In the genomic region with DNA sequence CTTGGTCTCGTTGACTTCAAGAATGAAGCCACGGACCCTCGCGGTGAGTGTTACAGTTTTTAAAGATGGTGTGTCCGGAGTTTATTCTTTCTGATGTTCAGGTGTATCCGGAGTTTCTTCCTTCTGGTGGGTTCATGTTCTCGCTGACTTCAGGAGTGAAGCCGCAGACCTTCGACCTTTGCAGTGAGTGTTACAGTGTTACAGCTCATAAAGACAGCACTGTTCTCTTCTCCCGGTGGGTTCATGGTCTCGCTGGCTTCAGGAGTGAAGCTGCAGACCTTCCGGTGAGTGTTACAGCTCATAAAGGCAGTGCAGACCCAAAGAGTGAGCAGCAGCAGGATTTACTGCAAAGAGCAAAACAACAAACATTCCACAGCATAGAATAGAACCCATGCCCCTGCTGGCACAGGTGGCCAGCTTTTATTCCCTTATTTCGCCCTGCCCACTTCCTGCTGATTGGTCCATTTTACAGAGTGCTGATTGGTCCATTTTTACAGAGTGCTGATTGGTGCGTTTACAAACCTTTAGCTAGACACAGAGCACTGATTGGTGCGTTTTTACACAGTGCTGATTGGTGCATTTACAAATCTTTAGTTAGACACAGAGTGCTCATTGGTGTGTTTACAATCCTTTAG, we compare ENCODE assay signal across 7 cellular contexts. TPM values are rescaled to one million over a fixed set of nuclear protein-coding genes. Genes with fewer than 3 reads are reported as not detected.
DNase-seq lines count a peak whose midpoint lies in the region; ATAC-seq, FAIRE-seq and TF ChIP-seq lines count a peak whose summit lies in the region.
"Not testable (repeated sequence)": the region's sequence is repeated elsewhere in the genome, so short reads cannot be mapped to it uniquely, and the experiment has no call there.

No MANE protein-coding gene starts in this region.

- H3K4me3 Mint-ChIP-seq in WTC11, result not testable (repeated sequence)
- H3K4me3 Mint-ChIP-seq in neural crest cell, result peak overlapping the region; percentile 19

- H3K9me3 ChIP-seq in A549; K562 (replicated peaks; ENCODE audit: control insufficient read depth, insufficient read depth, low read depth, low read length); H1 (ENCODE audit: insufficient read depth in 2 of 2, low read depth in 1 of 2, low read length in 1 of 2); testis: not testable (repeated sequence)

- not testable (repeated sequence) for H2BK20ac ChIP-seq in H1 (ENCODE audit: low read length)

- H3K4me1 ChIP-seq in A549; K562 (replicated peaks in 1 of 2; ENCODE audit: control insufficient read depth in 2 of 2, insufficient read depth in 2 of 2, low read length in 2 of 2); H1 (replicated peaks in 1 of 4; ENCODE audit: control insufficient read depth in 3 of 4, insufficient read depth in 4 of 4, low read length in 3 of 4); testis: not testable (repeated sequence)

- POLR2A ChIA-PET in A549 (lab: Yijun Ruan, JAX); WTC11 (lab: Charles Lee): not testable (repeated sequence)
- POLR2A ChIA-PET in K562 (lab: Yijun Ruan, JAX), result interaction anchor here (0.9 to 1.1 kb wide), 2 partner anchors 8 to 139 kb away, joined by 3 read pairs; no protein-coding TSS in a partner anchor
- POLR2A ChIA-PET in H1 (lab: Charles Lee; ENCODE audit: partially characterized antibody), result interaction anchor here (0.7 to 10.6 kb wide), 4 partner anchors 8 to 88 kb away, joined by 3 to 128 read pairs (median 4); a partner anchor contains a TSS

- ATAC-seq in A549, result peak in 1 of 2 experiments; percentile 21; a peak in 2 of 6 replicates
- not testable (repeated sequence) for ATAC-seq in WTC11, K562

- not testable (repeated sequence) for TF ChIP-seq POLR2A in A549 (IDR thresholded peaks at IDR 0.05; ENCODE audit: low read length); K562 (conservative IDR thresholded peaks at IDR 0.05); H1 (IDR thresholded peaks at IDR 0.05; ENCODE audit: control extremely low read depth in 1 of 2, low read depth in 2 of 2, low read length in 2 of 2); testis (IDR thresholded peaks at IDR 0.05)

- not testable (repeated sequence) for H3K9ac ChIP-seq in K562 (ENCODE audit: insufficient read depth in 1 of 2, low read depth in 2 of 2, low read length in 2 of 2); H1 (replicated peaks in 1 of 4; ENCODE audit: extremely low read depth in 1 of 4, low read depth in 3 of 4, low read length in 3 of 4)

- not testable (repeated sequence) for H3K4me2 ChIP-seq in A549; K562 (ENCODE audit: insufficient read depth, low read length); H1 (ENCODE audit: insufficient read depth in 1 of 2, low read depth in 2 of 2, low read length in 2 of 2)

- not testable (repeated sequence) for H3K18ac ChIP-seq in H1 (ENCODE audit: extremely low read depth, low read length)

- not testable (repeated sequence) for H2BK120ac ChIP-seq in H1 (replicated peaks; ENCODE audit: low read depth, low read length)

- not testable (repeated sequence) for H3K14ac ChIP-seq in H1 (ENCODE audit: insufficient read length)

- H4K20me1 ChIP-seq in K562 (replicated peaks; ENCODE audit: control insufficient read depth, insufficient read depth, low read length); H1 (replicated peaks in 1 of 2; ENCODE audit: control insufficient read depth in 1 of 2, insufficient read depth in 2 of 2, low read length in 2 of 2): not testable (repeated sequence)

- not testable (repeated sequence) for H3K9me1 ChIP-seq in K562 (ENCODE audit: control insufficient read depth, insufficient read depth, low read length)

- not testable (repeated sequence) for FAIRE-seq in A549 (lab: Jason Lieb, UNC); K562 (lab: Jason Lieb, UNC); H1 (lab: Jason Lieb, UNC)
- FAIRE-seq in HTR-8/SVneo (lab: Jason Lieb, UNC), result peak; percentile 36

- H3K23me2 ChIP-seq in H1 (ENCODE audit: low read depth, low read length), result not testable (repeated sequence)

- not testable (repeated sequence) for H2AFZ ChIP-seq in K562 (ENCODE audit: low read depth, low read length); H1 (ENCODE audit: low read length)

- not testable (repeated sequence) for H3K23ac ChIP-seq in H1 (ENCODE audit: insufficient read length)

- not testable (repeated sequence) for H3K27me3 Mint-ChIP-seq in WTC11 (ENCODE audit: low read depth); neural crest cell (ENCODE audit: low read depth)

- not testable (repeated sequence) for H2BK15ac ChIP-seq in H1 (ENCODE audit: low read length)

- not testable (repeated sequence) for H3K4ac ChIP-seq in H1 (replicated peaks; ENCODE audit: insufficient read length, low read depth, low read length)

- not testable (repeated sequence) for H4K5ac ChIP-seq in H1 (ENCODE audit: insufficient read length, low read depth, low read length)

- not testable (repeated sequence) for H3K27ac Mint-ChIP-seq in WTC11; neural crest cell (ENCODE audit: unreplicated experiment)

- not testable (repeated sequence) for H3K56ac ChIP-seq in H1 (replicated peaks; ENCODE audit: insufficient read length, low read depth, low read length)

- WGBS in A549 (ENCODE audit: missing lambda C conversion rate), result 82% methylated on average over 15 of the region's 15 CpGs
- WGBS in K562 (ENCODE audit: insufficient coverage, low coverage, missing lambda C conversion rate), result 75% methylated on average over 15 of the region's 15 CpGs
- WGBS in H1 (ENCODE audit: extremely low coverage in 1 of 2, insufficient coverage in 1 of 2, insufficient read length in 1 of 2, insufficient replicate concordance in 2 of 2, low coverage in 1 of 2, low lambda C conversion rate in 2 of 2, missing lambda C conversion rate in 1 of 2), 2 experiments, result 89% methylated on average over 15 of the region's 15 CpGs; no CpG with 5 or more reads in 1 of the 2 experiments
- WGBS in testis, 2 donors, result 57 to 76% methylated on average over 14 to 15 of the region's 15 CpGs

- not testable (repeated sequence) for H2AK5ac ChIP-seq in H1 (ENCODE audit: low read depth, low read length)

- H4K91ac ChIP-seq in H1 (replicated peaks; ENCODE audit: insufficient read length, low read length), result not testable (repeated sequence)

- H3K36me3 ChIP-seq in K562 (ENCODE audit: control insufficient read depth, insufficient read depth, low read length) (peaks cover 18% of the 10 kb centered on the region; the same call in 2 of the 3 replicates), H1 (ENCODE audit: control insufficient read depth in 2 of 4, insufficient read depth in 4 of 4, low read length in 3 of 4) (peaks cover 0 to 18% (median 8%) of the 10 kb centered on the region in 4 experiments; a peak in 5 of 8 replicates)
- H3K36me3 ChIP-seq in testis (ENCODE audit: low read depth, missing control alignments), result not testable (repeated sequence)

- not testable (repeated sequence) for H2BK5ac ChIP-seq in H1 (ENCODE audit: low read depth, low read length)

- intact Hi-C loops in K562 (cut with micrococcal nuclease); testis (cut with DNase I; ENCODE audit: low total_unique reads): not testable (repeated sequence)

- TF ChIP-seq EP300 in A549 (IDR thresholded peaks at IDR 0.05); K562 (IDR thresholded peaks at IDR 0.05; ENCODE audit: low read length); H1 (IDR thresholded peaks at IDR 0.05; ENCODE audit: borderline replicate concordance in 1 of 2, low read depth in 2 of 2, low read length in 2 of 2): not testable (repeated sequence)

- not testable (repeated sequence) for TF ChIP-seq RAD21 in A549 (conservative IDR thresholded peaks at IDR 0.05 in 1 of 2, IDR thresholded peaks at IDR 0.05 in 1 of 2); K562 (CRISPR knock-in tag; conservative IDR thresholded peaks at IDR 0.05 in 1 of 2, IDR thresholded peaks at IDR 0.05 in 1 of 2); H1 (IDR thresholded peaks at IDR 0.05 in 1 of 2, conservative IDR thresholded peaks at IDR 0.05 in 1 of 2; ENCODE audit: low read depth in 2 of 2, low read length in 2 of 2)

- not testable (repeated sequence) for H3K79me2 ChIP-seq in K562 (ENCODE audit: control insufficient read depth, insufficient read depth, low read length); H1 (ENCODE audit: control insufficient read depth in 1 of 2, insufficient read depth in 2 of 2, low read length in 2 of 2)

- DNase-seq in A549 (ENCODE audit: low read depth in 1 of 2, low spot score in 1 of 2); HTR-8/SVneo (ENCODE audit: insufficient read length, low spot score); WTC11 (ENCODE audit: low spot score); K562 (ENCODE audit: extremely low read depth in 1 of 4, low spot score in 3 of 4); H1 (ENCODE audit: low read depth in 1 of 2, low spot score in 2 of 2); neural crest cell (ENCODE audit: low read depth, low spot score): not testable (repeated sequence)
- DNase-seq in testis, result peak; percentile 63

- not testable (repeated sequence) for H2BK12ac ChIP-seq in H1 (ENCODE audit: low read depth, low read length)

- not testable (repeated sequence) for H3K27me3 ChIP-seq in K562 (ENCODE audit: control insufficient read depth in 2 of 2, insufficient read depth in 2 of 2, low read length in 2 of 2); H1 (replicated peaks in 1 of 4; ENCODE audit: control insufficient read depth in 3 of 4, extremely low read depth in 1 of 4, insufficient read depth in 3 of 4, low read length in 3 of 4); testis

- H3K4me3 ChIP-seq in A549; K562; H1 (ENCODE audit: extremely low read depth in 1 of 4, insufficient read depth in 2 of 4, low read depth in 3 of 4, low read length in 4 of 4): not testable (repeated sequence)
- H3K4me3 ChIP-seq in testis, result peak overlapping the region in 1 of 2 donors; percentile 21

- not testable (repeated sequence) for TF ChIP-seq CTCF in A549 (IDR thresholded peaks at IDR 0.05); WTC11 (IDR thresholded peaks at IDR 0.05); K562 (IDR thresholded peaks at IDR 0.05 in 2 of 3, conservative IDR thresholded peaks at IDR 0.05 in 1 of 3; ENCODE audit: insufficient read depth in 2 of 3, low read depth in 1 of 3, low read length in 3 of 3); H1 (IDR thresholded peaks at IDR 0.05; ENCODE audit: control extremely low read depth in 1 of 3, insufficient read depth in 1 of 3, low read depth in 1 of 3, low read length in 3 of 3); neural crest cell (conservative IDR thresholded peaks at IDR 0.05); testis (IDR thresholded peaks at IDR 0.05)

- not testable (repeated sequence) for H4K8ac ChIP-seq in H1 (ENCODE audit: extremely low read depth, insufficient read depth, low read length)

- not testable (repeated sequence) for H3K9me3 Mint-ChIP-seq in WTC11, neural crest cell

- H3K4me1 Mint-ChIP-seq in WTC11, neural crest cell: not testable (repeated sequence)

- H3K27ac ChIP-seq in A549; K562 (ENCODE audit: extremely low read depth, low read depth, low read length); H1 (ENCODE audit: low read depth, low read length); testis: not testable (repeated sequence)

- BruUV-seq in K562 (replicated peaks; lab: Mats Ljungman, UMichigan), result not testable (repeated sequence)

- CTCF ChIA-PET in A549 (lab: Yijun Ruan, JAX); K562 (lab: Yijun Ruan, JAX; ENCODE audit: low intra/inter-chr PET ratio): not testable (repeated sequence)
- CTCF ChIA-PET in WTC11 (lab: Charles Lee), result interaction anchor here (2.6 kb wide), 1 partner anchor 88 kb away, joined by 6 read pairs; a partner anchor contains a TSS
- CTCF ChIA-PET in H1 (lab: Charles Lee; ENCODE audit: partially characterized antibody), result interaction anchor here (1.4 kb wide), 1 partner anchor 88 kb away, joined by 6 read pairs; a partner anchor contains a TSS

- in situ Hi-C loops in K562 (cut with MboI), result not testable (repeated sequence)

- H3K36me3 Mint-ChIP-seq in WTC11, result peaks cover 16% of the 10 kb centered on the region
- H3K36me3 Mint-ChIP-seq in neural crest cell (ENCODE audit: low read depth), result not testable (repeated sequence)

- H3K79me1 ChIP-seq in H1 (ENCODE audit: low read depth, low read length), result not testable (repeated sequence)

RNA-seq across cellular contexts. Expression of a gene that starts 7.6 kb away (rescaled TPM):
- polyA plus RNA-seq in A549 (2011; rRNA removed), result 19.0 and 35.2 TPM in 2 replicates
- 15.8 and 16.0 TPM in 2 replicates for polyA plus RNA-seq in A549 (2012; cell fraction: cytosol; rRNA removed)
- 5.2 and 13.0 TPM in 2 replicates for polyA plus RNA-seq in A549 (2012; cell fraction: nucleus; rRNA removed)
- 26.7 to 33.1 TPM (median 26.7 TPM) in 3 replicates for polyA plus RNA-seq in A549 (2017; fragmentation: RNase III; extraction: RNeasy Plus Mini Kit Qiagen cat#74134 plus additional on column Dnase treatment)
- 3.6 and 5.5 TPM in 2 replicates for polyA minus RNA-seq in A549 (2011; rRNA and poly(A)+ RNA removed)
- total RNA-seq in WTC11 (2021), result 79.0 to 87.4 TPM (median 86.4 TPM) in 3 replicates
- 15.7 and 27.1 TPM in 2 replicates for total RNA-seq in K562 (2011; cell fraction: chromatin; rRNA removed; ENCODE audit: low replicate concordance)
- 11.6 and 13.7 TPM in 2 replicates for total RNA-seq in K562 (2011; cell fraction: nucleolus; rRNA removed)
- 19.9 and 24.4 TPM in 2 replicates for total RNA-seq in K562 (2011; cell fraction: nucleoplasm; rRNA removed)
- total RNA-seq in K562 (2014; rRNA removed), result 77.2 and 111 TPM in 2 replicates
- 95.5 and 120 TPM in 2 replicates for total RNA-seq in K562 (2014; rRNA removed; fragmentation: Illumina TruSeq; extraction: Trizol)
- 66.9 and 71.6 TPM in 2 replicates for total RNA-seq in K562 (2015; rRNA removed; fragmentation: Illumina TruSeq; extraction: Trizol)
- total RNA-seq in K562 (2021), result 72.1 and 73.0 TPM in 2 replicates
- polyA plus RNA-seq in K562 (2011; rRNA removed), result 61.6 and 75.3 TPM in 2 replicates
- polyA plus RNA-seq in K562 (2011; cell fraction: cytosol; rRNA removed), result 34.2 and 69.1 TPM in 2 replicates
- polyA plus RNA-seq in K562 (2011; cell fraction: nucleus; rRNA removed), result 8.4 and 11.6 TPM in 2 replicates
- 49.7 and 114 TPM in 2 replicates for polyA plus RNA-seq in K562 (2012)
- 68.0 and 74.9 TPM in 2 replicates for polyA plus RNA-seq in K562 (2014; fragmentation: Illumina TruSeq; extraction: Trizol)
- 10 to 100 TPM; 10.5 to 18.2 TPM for polyA plus RNA-seq in K562 (2014; fragmentation: Nextera tagmentation; extraction: Ambion mirVana)
- 103 and 124 TPM in 2 replicates for polyA plus RNA-seq in K562 (2014; rRNA removed)
- 16.9 and 25.9 TPM in 2 replicates for polyA minus RNA-seq in K562 (2011; rRNA and poly(A)+ RNA removed)
- 20.0 and 26.2 TPM in 2 replicates for polyA minus RNA-seq in K562 (2011; cell fraction: cytosol; rRNA and poly(A)+ RNA removed)
- 8.3 and 16.7 TPM in 2 replicates for polyA minus RNA-seq in K562 (2011; cell fraction: nucleus; rRNA and poly(A)+ RNA removed)
- total RNA-seq in H1 (2021; fragmentation: NEBNext Ultra II Directional; extraction: Animal tissue kit (Norgen Biotek cat#: 25700)), result 75.7 and 82.8 TPM in 2 replicates
- 69.0 and 72.2 TPM in 2 replicates for polyA plus RNA-seq in H1 (2011; rRNA removed)
- polyA plus RNA-seq in H1 (2011; cell fraction: cytosol; rRNA removed), result 69.9 TPM
- 25.3 TPM for polyA plus RNA-seq in H1 (2011; cell fraction: nucleus; rRNA removed)
- polyA plus RNA-seq in H1 (2012, experiment 1 of 2), result 45.3 to 56.4 TPM (median 52.1 TPM) in 4 replicates
- 73.3 TPM for polyA plus RNA-seq in H1 (2012, experiment 2 of 2)
- polyA plus RNA-seq in H1 (2013, experiment 1 of 2), result 65.3 TPM
- 64.6 TPM for polyA plus RNA-seq in H1 (2013, experiment 2 of 2)
- 5.4 and 6.4 TPM in 2 replicates for polyA minus RNA-seq in H1 (2011; rRNA and poly(A)+ RNA removed)
- 22.3 TPM for polyA minus RNA-seq in H1 (2011; cell fraction: cytosol; rRNA and poly(A)+ RNA removed)
- polyA minus RNA-seq in H1 (2011; cell fraction: nucleus; rRNA and poly(A)+ RNA removed), result 25.9 TPM
- total RNA-seq in neural crest cell, result 56.1 and 59.8 TPM in 2 replicates
- 10 to 100 TPM; 26.9 to 38.0 TPM for total RNA-seq in testis
- polyA plus RNA-seq in testis (ENCODE audit: insufficient read depth, low read depth, low replicate concordance), result 38.9 TPM

RNA-seq across cellular contexts. Expression of a gene that starts 14.8 kb away (rescaled TPM):
- polyA plus RNA-seq in A549 (2011; rRNA removed) (196 and 236 TPM in 2 replicates), A549 (2017; fragmentation: RNase III; extraction: RNeasy Plus Mini Kit Qiagen cat#74134 plus additional on column Dnase treatment) (300 to 327 TPM (median 311 TPM) in 3 replicates), K562 (2011; rRNA removed) (306 and 361 TPM in 2 replicates), K562 (2014; fragmentation: Illumina TruSeq; extraction: Trizol) (277 and 295 TPM in 2 replicates), K562 (2014; fragmentation: Nextera tagmentation; extraction: Ambion mirVana) (100 to 1,000 TPM; 469 to 679 TPM), K562 (2014; rRNA removed) (231 and 236 TPM in 2 replicates), H1 (2011; rRNA removed) (71.5 and 122 TPM in 2 replicates), testis (ENCODE audit: insufficient read depth, low read depth, low replicate concordance) (75.9 TPM)
- polyA plus RNA-seq in A549 (2012; cell fraction: cytosol; rRNA removed), result 159 and 167 TPM in 2 replicates
- polyA plus RNA-seq in A549 (2012; cell fraction: nucleus; rRNA removed), result 113 and 130 TPM in 2 replicates
- polyA minus RNA-seq in A549 (2011; rRNA and poly(A)+ RNA removed), result 55.1 and 71.4 TPM in 2 replicates
- total RNA-seq in WTC11 (2021) (277 to 312 TPM (median 282 TPM) in 3 replicates), K562 (2014; rRNA removed) (165 and 208 TPM in 2 replicates), K562 (2014; rRNA removed; fragmentation: Illumina TruSeq; extraction: Trizol) (271 and 288 TPM in 2 replicates), K562 (2015; rRNA removed; fragmentation: Illumina TruSeq; extraction: Trizol) (267 and 270 TPM in 2 replicates), K562 (2021) (256 and 260 TPM in 2 replicates), neural crest cell (252 and 262 TPM in 2 replicates), testis (10 to 100 TPM; 35.2 to 41.8 TPM)
- 73.7 and 121 TPM in 2 replicates for total RNA-seq in K562 (2011; cell fraction: chromatin; rRNA removed; ENCODE audit: low replicate concordance)
- 60.7 and 76.7 TPM in 2 replicates for total RNA-seq in K562 (2011; cell fraction: nucleolus; rRNA removed)
- 83.0 and 89.8 TPM in 2 replicates for total RNA-seq in K562 (2011; cell fraction: nucleoplasm; rRNA removed)
- polyA plus RNA-seq in K562 (2011; cell fraction: cytosol; rRNA removed), result 87.6 and 130 TPM in 2 replicates
- 127 and 167 TPM in 2 replicates for polyA plus RNA-seq in K562 (2011; cell fraction: nucleus; rRNA removed)
- polyA plus RNA-seq in K562 (2012), result 165 and 326 TPM in 2 replicates
- 176 and 227 TPM in 2 replicates for polyA minus RNA-seq in K562 (2011; rRNA and poly(A)+ RNA removed)
- 95.8 and 118 TPM in 2 replicates for polyA minus RNA-seq in K562 (2011; cell fraction: cytosol; rRNA and poly(A)+ RNA removed)
- polyA minus RNA-seq in K562 (2011; cell fraction: nucleus; rRNA and poly(A)+ RNA removed), result 32.0 and 58.3 TPM in 2 replicates
- total RNA-seq in H1 (2021; fragmentation: NEBNext Ultra II Directional; extraction: Animal tissue kit (Norgen Biotek cat#: 25700)), result 338 and 342 TPM in 2 replicates
- 183 TPM for polyA plus RNA-seq in H1 (2011; cell fraction: cytosol; rRNA removed)
- 84.8 TPM for polyA plus RNA-seq in H1 (2011; cell fraction: nucleus; rRNA removed)
- 277 to 373 TPM (median 302 TPM) in 4 replicates for polyA plus RNA-seq in H1 (2012, experiment 1 of 2)
- polyA plus RNA-seq in H1 (2012, experiment 2 of 2), result 104 TPM
- 210 TPM for polyA plus RNA-seq in H1 (2013, experiment 1 of 2)
- 201 TPM for polyA plus RNA-seq in H1 (2013, experiment 2 of 2)
- 95.7 and 97.5 TPM in 2 replicates for polyA minus RNA-seq in H1 (2011; rRNA and poly(A)+ RNA removed)
- 70.8 TPM for polyA minus RNA-seq in H1 (2011; cell fraction: cytosol; rRNA and poly(A)+ RNA removed)
- 71.0 TPM for polyA minus RNA-seq in H1 (2011; cell fraction: nucleus; rRNA and poly(A)+ RNA removed)

RNA-seq across cellular contexts. Expression of a gene that starts 52.9 kb away (rescaled TPM):
- polyA plus RNA-seq in A549 (2011; rRNA removed) (115 and 118 TPM in 2 replicates), A549 (2017; fragmentation: RNase III; extraction: RNeasy Plus Mini Kit Qiagen cat#74134 plus additional on column Dnase treatment) (62.7 to 66.4 TPM (median 63.6 TPM) in 3 replicates), K562 (2011; rRNA removed) (55.5 and 68.3 TPM in 2 replicates), K562 (2014; fragmentation: Illumina TruSeq; extraction: Trizol) (61.1 and 63.6 TPM in 2 replicates), K562 (2014; fragmentation: Nextera tagmentation; extraction: Ambion mirVana) (100 to 1,000 TPM; 143 TPM), K562 (2014; rRNA removed) (58.3 and 70.8 TPM in 2 replicates), H1 (2011; rRNA removed) (19.5 and 39.9 TPM in 2 replicates), testis (ENCODE audit: insufficient read depth, low read depth, low replicate concordance) (86.0 TPM)
- 22.7 and 23.7 TPM in 2 replicates for polyA plus RNA-seq in A549 (2012; cell fraction: cytosol; rRNA removed)
- polyA plus RNA-seq in A549 (2012; cell fraction: nucleus; rRNA removed), result 7.8 and 13.5 TPM in 2 replicates
- polyA minus RNA-seq in A549 (2011; rRNA and poly(A)+ RNA removed), result 26.1 and 77.0 TPM in 2 replicates
- total RNA-seq in WTC11 (2021) (50.4 to 62.7 TPM (median 51.7 TPM) in 3 replicates), K562 (2014; rRNA removed) (44.0 and 55.9 TPM in 2 replicates), K562 (2014; rRNA removed; fragmentation: Illumina TruSeq; extraction: Trizol) (68.8 and 75.3 TPM in 2 replicates), K562 (2015; rRNA removed; fragmentation: Illumina TruSeq; extraction: Trizol) (64.8 and 65.3 TPM in 2 replicates), K562 (2021) (41.2 and 41.7 TPM in 2 replicates), neural crest cell (29.4 and 32.4 TPM in 2 replicates), testis (10 to 100 TPM; 31.7 to 35.1 TPM)
- total RNA-seq in K562 (2011; cell fraction: chromatin; rRNA removed; ENCODE audit: low replicate concordance), result 174 and 234 TPM in 2 replicates
- total RNA-seq in K562 (2011; cell fraction: nucleolus; rRNA removed), result 274 and 307 TPM in 2 replicates
- total RNA-seq in K562 (2011; cell fraction: nucleoplasm; rRNA removed), result 170 and 191 TPM in 2 replicates
- 16.5 and 37.0 TPM in 2 replicates for polyA plus RNA-seq in K562 (2011; cell fraction: cytosol; rRNA removed)
- polyA plus RNA-seq in K562 (2011; cell fraction: nucleus; rRNA removed), result 76.0 and 84.4 TPM in 2 replicates
- polyA plus RNA-seq in K562 (2012), result 40.3 and 77.9 TPM in 2 replicates
- 53.8 and 54.2 TPM in 2 replicates for polyA minus RNA-seq in K562 (2011; rRNA and poly(A)+ RNA removed)
- polyA minus RNA-seq in K562 (2011; cell fraction: cytosol; rRNA and poly(A)+ RNA removed), result 36.6 and 57.6 TPM in 2 replicates
- 106 and 133 TPM in 2 replicates for polyA minus RNA-seq in K562 (2011; cell fraction: nucleus; rRNA and poly(A)+ RNA removed)
- total RNA-seq in H1 (2021; fragmentation: NEBNext Ultra II Directional; extraction: Animal tissue kit (Norgen Biotek cat#: 25700)), result 52.1 and 63.4 TPM in 2 replicates
- polyA plus RNA-seq in H1 (2011; cell fraction: cytosol; rRNA removed), result 44.8 TPM
- polyA plus RNA-seq in H1 (2011; cell fraction: nucleus; rRNA removed), result 15.9 TPM
- polyA plus RNA-seq in H1 (2012, experiment 1 of 2), result 49.4 to 88.0 TPM (median 55.9 TPM) in 4 replicates
- 11.4 TPM for polyA plus RNA-seq in H1 (2012, experiment 2 of 2)
- polyA plus RNA-seq in H1 (2013, experiment 1 of 2), result 61.3 TPM
- polyA plus RNA-seq in H1 (2013, experiment 2 of 2), result 60.5 TPM
- 24.2 and 35.2 TPM in 2 replicates for polyA minus RNA-seq in H1 (2011; rRNA and poly(A)+ RNA removed)
- 86.9 TPM for polyA minus RNA-seq in H1 (2011; cell fraction: cytosol; rRNA and poly(A)+ RNA removed)
- 53.5 TPM for polyA minus RNA-seq in H1 (2011; cell fraction: nucleus; rRNA and poly(A)+ RNA removed)
